1 cellular context compared by ENCODE assay signal in genomic region chr1:8016244-8017241, GRCh38.
A peak's percentile ranks its signal among the peaks of the same experiment; 100 is the strongest.
TF ChIP-seq lines count a peak whose summit lies in the region.

No MANE protein-coding gene starts in this region.

TF ChIP-seq in GM12878, 131 proteins besides CTCF, POLR2A, EP300 and RAD21:
- TF ChIP-seq MTA2 (IDR thresholded peaks at IDR 0.05; ENCODE audit: low read depth) (no peak), SMAD5 (IDR thresholded peaks at IDR 0.05; ENCODE audit: low read depth) (no peak), BCL3 (IDR thresholded peaks at IDR 0.05; ENCODE audit: borderline replicate concordance, insufficient read depth, low read depth, low read length, poor library complexity, severe bottlenecking) (peak; percentile 88), YY1 (IDR thresholded peaks at IDR 0.05; ENCODE audit: low read depth, low read length) (no peak), ZNF384 (IDR thresholded peaks at IDR 0.05; ENCODE audit: borderline replicate concordance, low read depth, low read length) (no peak)
